ENCODE assay signal across 8 cellular contexts in genomic region chrX:65528705-65529340, GRCh38. TPM values are rescaled to one million over a fixed set of nuclear protein-coding genes. Genes with fewer than 3 reads are reported as not detected.
DNase-seq lines count a peak whose midpoint lies in the region; ATAC-seq and TF ChIP-seq lines count a peak whose summit lies in the region.

No MANE protein-coding gene starts in this region.

- H3K9me3 ChIP-seq in BLaER1 treated with 17β-estradiol and CSF1 and Interleukin-3, amounts not matched to agents 10 nM and 100 nM (replicated peaks in 1 of 11) = peaks cover 0 to 1% (median 0%) of the 10 kb centered on the region in 11 experiments; a peak in 2 of 22 replicates
- H3K9me3 ChIP-seq in colonic mucosa (no peaks in the 10 kb centered on the region), mesenchymal stem cell (ENCODE audit: control insufficient read depth, low read length) (no peaks in the 10 kb centered on the region)

- H2AK5ac ChIP-seq in mesenchymal stem cell (ENCODE audit: low read length, severe bottlenecking) = no peak overlapping the region

- peaks cover 28% of the 10 kb centered on the region for H3K79me2 ChIP-seq in KMS-11 (ENCODE audit: insufficient read depth, low read depth)

- H2BK120ac ChIP-seq in mesenchymal stem cell (ENCODE audit: low read depth, low read length) = no peak overlapping the region

- H2BK12ac ChIP-seq in mesenchymal stem cell (ENCODE audit: low read length in 2 of 2) = no peak overlapping the region

- H3K27ac ChIP-seq in BLaER1 treated with 17β-estradiol and CSF1 and Interleukin-3, amounts not matched to agents 10 nM and 100 nM = no peak overlapping the region
- H3K27ac ChIP-seq in KMS-11 (no peak overlapping the region; the same call in 1 of the 2 replicates), colonic mucosa (no peak overlapping the region), mesenchymal stem cell (ENCODE audit: low read length, poor library complexity, severe bottlenecking) (no peak overlapping the region)

- H2AFZ ChIP-seq in KMS-11 (ENCODE audit: low read depth) = no peak overlapping the region
- no peak overlapping the region for H2AFZ ChIP-seq in mesenchymal stem cell (ENCODE audit: low read depth, low read length)

- intact Hi-C loops in colonic mucosa (cut with DNase I) = loop anchor here (10.0 kb wide), 1 partner anchor 634 kb away; no protein-coding TSS in a partner anchor

- H4K91ac ChIP-seq in mesenchymal stem cell (ENCODE audit: low read length) = no peak overlapping the region

- TF ChIP-seq CTCF in KMS-11 (conservative IDR thresholded peaks at IDR 0.05; ENCODE audit: low read depth, low read length) (peak; percentile 93), colonic mucosa (IDR thresholded peaks at IDR 0.05) (peak; percentile 99)

- H3K4me2 ChIP-seq in BLaER1 treated with 17β-estradiol and CSF1 and Interleukin-3, amounts not matched to agents 10 nM and 100 nM = peak overlapping the region; percentile 19 to 74 (median 53); a peak in 19 of 22 replicates
- H3K4me2 ChIP-seq in KMS-11 (no peak overlapping the region), mesenchymal stem cell (ENCODE audit: low read length, poor library complexity, severe bottlenecking) (no peak overlapping the region)

- no peak overlapping the region for H3K14ac ChIP-seq in mesenchymal stem cell (ENCODE audit: low read length in 2 of 2)

- H3K79me1 ChIP-seq in mesenchymal stem cell (replicated peaks; ENCODE audit: low read length, poor library complexity, severe bottlenecking) = peaks cover 14% of the 10 kb centered on the region

- H3K23ac ChIP-seq in mesenchymal stem cell (ENCODE audit: low read length in 2 of 2) = no peak overlapping the region

- no peak overlapping the region for H4K8ac ChIP-seq in mesenchymal stem cell (ENCODE audit: low read length)

- no peak overlapping the region for H2BK15ac ChIP-seq in mesenchymal stem cell (ENCODE audit: low read depth, poor library complexity, severe bottlenecking)

- no peak overlapping the region for H3K4me3 ChIP-seq in BLaER1 treated with 17β-estradiol and CSF1 and Interleukin-3, amounts not matched to agents 10 nM and 100 nM
- H3K4me3 ChIP-seq in KMS-11 (IDR thresholded peaks at IDR 0.05; ENCODE audit: insufficient read depth, low read depth, low read length) = no peak overlapping the region
- H3K4me3 ChIP-seq in colonic mucosa = no peak overlapping the region
- no peak overlapping the region for H3K4me3 ChIP-seq in mesenchymal stem cell (ENCODE audit: insufficient read depth in 1 of 2, low read depth in 1 of 2, low read length in 2 of 2)

- no peak overlapping the region for H3K4ac ChIP-seq in mesenchymal stem cell (ENCODE audit: low read depth in 1 of 2, low read length in 2 of 2)

- peak; percentile 16 for DNase-seq in activated CD4-positive, CD25-positive, alpha-beta regulatory T cell treated with anti-CD3 and anti-CD28 coated beads, Interleukin-2, amount 50 U/mL, for 16 hours (ENCODE audit: low read depth, low spot score)
- DNase-seq in colonic mucosa (peak; percentile 59), mesenchymal stem cell (peak; percentile 33), MV-4-11 (lab: John Stamatoyannopoulos, UW) (no peak)
- peak; percentile 17 for DNase-seq in stimulated activated naive CD4-positive, alpha-beta T cell treated with Interleukin-2 at 50 U/mL for 16 hours (lab: John Stamatoyannopoulos, UW)

- ATAC-seq in GM18870 (IDR thresholded peaks at IDR 0.05; ENCODE audit: unreplicated experiment) = peak; percentile 65

- no peak overlapping the region for H3K18ac ChIP-seq in mesenchymal stem cell (ENCODE audit: low read depth in 1 of 2, low read length in 2 of 2)

- peaks cover 14 to 28% (median 20%) of the 10 kb centered on the region in 10 experiments for H3K4me1 ChIP-seq in BLaER1 treated with 17β-estradiol and CSF1 and Interleukin-3, amounts not matched to agents 10 nM and 100 nM
- peaks cover 19% of the 10 kb centered on the region for H3K4me1 ChIP-seq in KMS-11 (ENCODE audit: low read depth, poor library complexity, severe bottlenecking)
- no peaks in the 10 kb centered on the region for H3K4me1 ChIP-seq in colonic mucosa
- H3K4me1 ChIP-seq in mesenchymal stem cell (ENCODE audit: control insufficient read depth, insufficient read depth, low read depth, low read length) = peaks cover 9% of the 10 kb centered on the region

- H2BK5ac ChIP-seq in mesenchymal stem cell (ENCODE audit: low read depth, low read length, poor library complexity, severe bottlenecking) = no peak overlapping the region

- WGBS in mesenchymal stem cell = 44% methylated on average over 6 of the region's 9 CpGs

- peak overlapping the region in 1 of 11 experiments; percentile 31; a peak in 2 of 22 replicates for H3K9ac ChIP-seq in BLaER1 treated with 17β-estradiol and CSF1 and Interleukin-3, amounts not matched to agents 10 nM and 100 nM
- H3K9ac ChIP-seq in KMS-11 = no peak overlapping the region
- no peak overlapping the region for H3K9ac ChIP-seq in colonic mucosa (ENCODE audit: low read depth in 2 of 2, low read length in 2 of 2)
- no peak overlapping the region for H3K9ac ChIP-seq in mesenchymal stem cell (ENCODE audit: low read length)

- H4K20me1 ChIP-seq in BLaER1 treated with 17β-estradiol and CSF1 and Interleukin-3, amounts not matched to agents 10 nM and 100 nM = peaks cover 0 to 57% (median 25%) of the 10 kb centered on the region in 11 experiments; a peak in 17 of 22 replicates
- H4K20me1 ChIP-seq in KMS-11 (ENCODE audit: insufficient read depth) = no peaks in the 10 kb centered on the region

- peaks cover 38 to 87% (median 72%) of the 10 kb centered on the region in 11 experiments for H3K36me3 ChIP-seq in BLaER1 treated with 17β-estradiol and CSF1 and Interleukin-3, amounts not matched to agents 10 nM and 100 nM
- H3K36me3 ChIP-seq in KMS-11 (ENCODE audit: insufficient read depth) (no peaks in the 10 kb centered on the region; the same call in 1 of the 2 replicates), colonic mucosa (no peaks in the 10 kb centered on the region), mesenchymal stem cell (ENCODE audit: control insufficient read depth in 1 of 2, insufficient read depth in 2 of 2, low read depth in 1 of 2, low read length in 2 of 2) (peaks cover 42 to 44% of the 10 kb centered on the region in 2 experiments)

- peaks cover 61 to 92% (median 80%) of the 10 kb centered on the region in 11 experiments for H3K27me3 ChIP-seq in BLaER1 treated with 17β-estradiol and CSF1 and Interleukin-3, amounts not matched to agents 10 nM and 100 nM
- no peaks in the 10 kb centered on the region for H3K27me3 ChIP-seq in KMS-11 (ENCODE audit: insufficient read depth, low read depth)
- no peaks in the 10 kb centered on the region for H3K27me3 ChIP-seq in colonic mucosa
- H3K27me3 ChIP-seq in mesenchymal stem cell (ENCODE audit: control insufficient read depth in 1 of 2, insufficient read depth in 1 of 2, low read length in 2 of 2) = peaks cover 0 to 13% of the 10 kb centered on the region in 2 experiments

RNA-seq across cellular contexts. Expression of gene LAS1L, which starts 5.8 kb away (rescaled TPM):
- total RNA-seq in colonic mucosa = 10 to 100 TPM; 13.8 to 35.4 TPM
- polyA plus RNA-seq in mesenchymal stem cell (2013, experiment 1 of 2) = 13.0 TPM
- polyA plus RNA-seq in mesenchymal stem cell (2013, experiment 2 of 2) = 13.1 TPM

Comparison
In these comparisons a context has a peak if more than half of its experiments do, and no peak if none do; other contexts are left out.
1. H3K4me2 ChIP-seq: peak in BLaER1 treated with 17β-estradiol and CSF1 and Interleukin-3, amounts not matched to agents 10 nM and 100 nM (11 of 11); none in KMS-11 (single experiment) and mesenchymal stem cell (single experiment).